In the genomic region with DNA sequence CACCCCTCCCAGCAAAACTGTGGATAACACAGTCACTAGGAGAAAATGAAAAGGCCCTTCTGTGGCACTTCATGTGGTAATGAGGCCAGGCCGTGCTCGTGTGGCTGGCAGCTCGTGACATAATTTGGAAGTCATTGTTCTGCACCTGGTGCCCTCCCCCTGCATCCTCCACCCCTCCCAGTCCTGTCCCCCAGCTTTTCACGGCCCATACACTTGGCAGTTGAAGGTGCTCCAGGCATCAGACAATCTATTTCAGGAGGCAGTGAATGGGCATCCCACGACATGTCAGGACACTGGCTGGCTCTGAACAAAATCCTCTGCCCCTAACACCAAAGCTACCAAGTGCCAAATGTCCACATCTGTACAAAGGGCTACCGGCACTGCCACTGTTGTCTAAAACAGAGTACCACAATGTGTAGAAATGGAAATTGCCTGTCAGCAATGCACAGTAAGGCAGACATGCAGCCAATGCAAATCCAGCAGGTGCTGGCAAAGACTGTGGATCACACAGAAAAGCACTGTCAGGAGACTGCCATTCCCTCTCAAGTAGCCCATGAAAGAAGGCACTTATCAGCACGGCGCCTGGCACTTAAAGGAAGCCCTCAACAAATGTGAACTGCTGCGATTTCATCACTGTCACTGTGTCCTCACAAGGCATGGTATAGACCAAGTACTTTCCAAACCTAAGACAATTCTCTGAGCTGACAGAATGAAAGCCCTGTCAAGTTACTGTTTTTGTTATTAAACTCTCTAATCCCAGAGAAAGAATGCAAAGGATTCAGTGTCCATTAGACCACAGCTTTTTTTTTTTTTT, we compare ENCODE assay signal across 1 cellular context.
TF ChIP-seq lines count a peak whose summit lies in the region.

No MANE protein-coding gene starts in this region.

TF ChIP-seq in K562, 482 proteins besides CTCF, POLR2A, EP300 and RAD21 (continues in another document):
- TF ChIP-seq, protein P1, sequence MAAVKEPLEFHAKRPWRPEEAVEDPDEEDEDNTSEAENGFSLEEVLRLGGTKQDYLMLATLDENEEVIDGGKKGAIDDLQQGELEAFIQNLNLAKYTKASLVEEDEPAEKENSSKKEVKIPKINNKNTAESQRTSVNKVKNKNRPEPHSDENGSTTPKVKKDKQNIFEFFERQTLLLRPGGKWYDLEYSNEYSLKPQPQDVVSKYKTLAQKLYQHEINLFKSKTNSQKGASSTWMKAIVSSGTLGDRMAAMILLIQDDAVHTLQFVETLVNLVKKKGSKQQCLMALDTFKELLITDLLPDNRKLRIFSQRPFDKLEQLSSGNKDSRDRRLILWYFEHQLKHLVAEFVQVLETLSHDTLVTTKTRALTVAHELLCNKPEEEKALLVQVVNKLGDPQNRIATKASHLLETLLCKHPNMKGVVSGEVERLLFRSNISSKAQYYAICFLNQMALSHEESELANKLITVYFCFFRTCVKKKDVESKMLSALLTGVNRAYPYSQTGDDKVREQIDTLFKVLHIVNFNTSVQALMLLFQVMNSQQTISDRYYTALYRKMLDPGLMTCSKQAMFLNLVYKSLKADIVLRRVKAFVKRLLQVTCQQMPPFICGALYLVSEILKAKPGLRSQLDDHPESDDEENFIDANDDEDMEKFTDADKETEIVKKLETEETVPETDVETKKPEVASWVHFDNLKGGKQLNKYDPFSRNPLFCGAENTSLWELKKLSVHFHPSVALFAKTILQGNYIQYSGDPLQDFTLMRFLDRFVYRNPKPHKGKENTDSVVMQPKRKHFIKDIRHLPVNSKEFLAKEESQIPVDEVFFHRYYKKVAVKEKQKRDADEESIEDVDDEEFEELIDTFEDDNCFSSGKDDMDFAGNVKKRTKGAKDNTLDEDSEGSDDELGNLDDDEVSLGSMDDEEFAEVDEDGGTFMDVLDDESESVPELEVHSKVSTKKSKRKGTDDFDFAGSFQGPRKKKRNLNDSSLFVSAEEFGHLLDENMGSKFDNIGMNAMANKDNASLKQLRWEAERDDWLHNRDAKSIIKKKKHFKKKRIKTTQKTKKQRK (IDR thresholded peaks at IDR 0.05; ENCODE audit: borderline replicate concordance, low read depth, low read length), result no peak
- TF ChIP-seq, protein P2, sequence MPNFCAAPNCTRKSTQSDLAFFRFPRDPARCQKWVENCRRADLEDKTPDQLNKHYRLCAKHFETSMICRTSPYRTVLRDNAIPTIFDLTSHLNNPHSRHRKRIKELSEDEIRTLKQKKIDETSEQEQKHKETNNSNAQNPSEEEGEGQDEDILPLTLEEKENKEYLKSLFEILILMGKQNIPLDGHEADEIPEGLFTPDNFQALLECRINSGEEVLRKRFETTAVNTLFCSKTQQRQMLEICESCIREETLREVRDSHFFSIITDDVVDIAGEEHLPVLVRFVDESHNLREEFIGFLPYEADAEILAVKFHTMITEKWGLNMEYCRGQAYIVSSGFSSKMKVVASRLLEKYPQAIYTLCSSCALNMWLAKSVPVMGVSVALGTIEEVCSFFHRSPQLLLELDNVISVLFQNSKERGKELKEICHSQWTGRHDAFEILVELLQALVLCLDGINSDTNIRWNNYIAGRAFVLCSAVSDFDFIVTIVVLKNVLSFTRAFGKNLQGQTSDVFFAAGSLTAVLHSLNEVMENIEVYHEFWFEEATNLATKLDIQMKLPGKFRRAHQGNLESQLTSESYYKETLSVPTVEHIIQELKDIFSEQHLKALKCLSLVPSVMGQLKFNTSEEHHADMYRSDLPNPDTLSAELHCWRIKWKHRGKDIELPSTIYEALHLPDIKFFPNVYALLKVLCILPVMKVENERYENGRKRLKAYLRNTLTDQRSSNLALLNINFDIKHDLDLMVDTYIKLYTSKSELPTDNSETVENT (CRISPR knock-in tag; IDR thresholded peaks at IDR 0.05), result peak; percentile 11; the same call in 1 of the 2 replicates
- TF ChIP-seq NR4A1 (CRISPR knock-in tag; IDR thresholded peaks at IDR 0.05) (no peak), NR4A1 (tag; IDR thresholded peaks at IDR 0.05) (peak; percentile 45; the same call in 1 of the 2 replicates), SRSF1 (IDR thresholded peaks at IDR 0.05; ENCODE audit: low read depth, low read length) (no peak), PHF20 (IDR thresholded peaks at IDR 0.05; ENCODE audit: partially characterized antibody) (peak; percentile 33), ZBTB17 (CRISPR knock-in tag; IDR thresholded peaks at IDR 0.05) (peak; percentile 19; the same call in 1 of the 2 replicates), HMGN3 (IDR thresholded peaks at IDR 0.05; ENCODE audit: borderline replicate concordance, extremely low read depth, insufficient read length, low read depth, low read length) (peak; percentile 0), LARP7 (IDR thresholded peaks at IDR 0.05) (no peak), GABPB2 (CRISPR knock-in tag; conservative IDR thresholded peaks at IDR 0.05) (0 out of 2 replicates have a peak, but pooled peaks have one; percentile 18), PTTG1 (tag; IDR thresholded peaks at IDR 0.05; ENCODE audit: low read depth) (0 out of 2 replicates have a peak, but pooled peaks have one; percentile 21), LCOR (CRISPR knock-in tag; IDR thresholded peaks at IDR 0.05) (peak; percentile 13; the same call in 1 of the 2 replicates), NFRKB (IDR thresholded peaks at IDR 0.05; ENCODE audit: low read depth) (0 out of 2 replicates have a peak, but pooled peaks have one; percentile 18), ZNF143 (CRISPR knock-in tag; IDR thresholded peaks at IDR 0.05) (0 out of 2 replicates have a peak, but pooled peaks have one; percentile 19), ATF1 (CRISPR knock-in tag; IDR thresholded peaks at IDR 0.05) (no peak), ATF1 (tag; IDR thresholded peaks at IDR 0.05) (peak; percentile 71), ZNF584 (CRISPR knock-in tag; IDR thresholded peaks at IDR 0.05; ENCODE audit: low read depth) (0 out of 2 replicates have a peak, but pooled peaks have one; percentile 22), ZNF766 (CRISPR knock-in tag; conservative IDR thresholded peaks at IDR 0.05) (0 out of 2 replicates have a peak, but pooled peaks have one; percentile 12)
- TF ChIP-seq, protein P3, sequence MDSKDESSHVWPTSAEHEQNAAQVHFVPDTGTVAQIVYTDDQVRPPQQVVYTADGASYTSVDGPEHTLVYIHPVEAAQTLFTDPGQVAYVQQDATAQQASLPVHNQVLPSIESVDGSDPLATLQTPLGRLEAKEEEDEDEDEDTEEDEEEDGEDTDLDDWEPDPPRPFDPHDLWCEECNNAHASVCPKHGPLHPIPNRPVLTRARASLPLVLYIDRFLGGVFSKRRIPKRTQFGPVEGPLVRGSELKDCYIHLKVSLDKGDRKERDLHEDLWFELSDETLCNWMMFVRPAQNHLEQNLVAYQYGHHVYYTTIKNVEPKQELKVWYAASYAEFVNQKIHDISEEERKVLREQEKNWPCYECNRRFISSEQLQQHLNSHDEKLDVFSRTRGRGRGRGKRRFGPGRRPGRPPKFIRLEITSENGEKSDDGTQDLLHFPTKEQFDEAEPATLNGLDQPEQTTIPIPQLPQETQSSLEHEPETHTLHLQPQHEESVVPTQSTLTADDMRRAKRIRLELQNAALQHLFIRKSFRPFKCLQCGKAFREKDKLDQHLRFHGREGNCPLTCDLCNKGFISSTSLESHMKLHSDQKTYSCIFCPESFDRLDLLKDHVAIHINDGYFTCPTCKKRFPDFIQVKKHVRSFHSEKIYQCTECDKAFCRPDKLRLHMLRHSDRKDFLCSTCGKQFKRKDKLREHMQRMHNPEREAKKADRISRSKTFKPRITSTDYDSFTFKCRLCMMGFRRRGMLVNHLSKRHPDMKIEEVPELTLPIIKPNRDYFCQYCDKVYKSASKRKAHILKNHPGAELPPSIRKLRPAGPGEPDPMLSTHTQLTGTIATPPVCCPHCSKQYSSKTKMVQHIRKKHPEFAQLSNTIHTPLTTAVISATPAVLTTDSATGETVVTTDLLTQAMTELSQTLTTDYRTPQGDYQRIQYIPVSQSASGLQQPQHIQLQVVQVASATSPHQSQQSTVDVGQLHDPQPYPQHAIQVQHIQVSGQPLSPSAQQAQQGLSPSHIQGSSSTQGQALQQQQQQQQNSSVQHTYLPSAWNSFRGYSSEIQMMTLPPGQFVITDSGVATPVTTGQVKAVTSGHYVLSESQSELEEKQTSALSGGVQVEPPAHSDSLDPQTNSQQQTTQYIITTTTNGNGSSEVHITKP (IDR thresholded peaks at IDR 0.05; ENCODE audit: partially characterized antibody), result peak; percentile 44
- TF ChIP-seq, protein P4, sequence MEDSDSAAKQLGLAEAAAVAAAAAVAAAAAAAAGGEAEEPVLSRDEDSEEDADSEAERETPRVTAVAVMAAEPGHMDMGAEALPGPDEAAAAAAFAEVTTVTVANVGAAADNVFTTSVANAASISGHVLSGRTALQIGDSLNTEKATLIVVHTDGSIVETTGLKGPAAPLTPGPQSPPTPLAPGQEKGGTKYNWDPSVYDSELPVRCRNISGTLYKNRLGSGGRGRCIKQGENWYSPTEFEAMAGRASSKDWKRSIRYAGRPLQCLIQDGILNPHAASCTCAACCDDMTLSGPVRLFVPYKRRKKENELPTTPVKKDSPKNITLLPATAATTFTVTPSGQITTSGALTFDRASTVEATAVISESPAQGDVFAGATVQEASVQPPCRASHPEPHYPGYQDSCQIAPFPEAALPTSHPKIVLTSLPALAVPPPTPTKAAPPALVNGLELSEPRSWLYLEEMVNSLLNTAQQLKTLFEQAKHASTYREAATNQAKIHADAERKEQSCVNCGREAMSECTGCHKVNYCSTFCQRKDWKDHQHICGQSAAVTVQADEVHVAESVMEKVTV (CRISPR knock-in tag; IDR thresholded peaks at IDR 0.05), result no peak
- TF ChIP-seq, protein P5, sequence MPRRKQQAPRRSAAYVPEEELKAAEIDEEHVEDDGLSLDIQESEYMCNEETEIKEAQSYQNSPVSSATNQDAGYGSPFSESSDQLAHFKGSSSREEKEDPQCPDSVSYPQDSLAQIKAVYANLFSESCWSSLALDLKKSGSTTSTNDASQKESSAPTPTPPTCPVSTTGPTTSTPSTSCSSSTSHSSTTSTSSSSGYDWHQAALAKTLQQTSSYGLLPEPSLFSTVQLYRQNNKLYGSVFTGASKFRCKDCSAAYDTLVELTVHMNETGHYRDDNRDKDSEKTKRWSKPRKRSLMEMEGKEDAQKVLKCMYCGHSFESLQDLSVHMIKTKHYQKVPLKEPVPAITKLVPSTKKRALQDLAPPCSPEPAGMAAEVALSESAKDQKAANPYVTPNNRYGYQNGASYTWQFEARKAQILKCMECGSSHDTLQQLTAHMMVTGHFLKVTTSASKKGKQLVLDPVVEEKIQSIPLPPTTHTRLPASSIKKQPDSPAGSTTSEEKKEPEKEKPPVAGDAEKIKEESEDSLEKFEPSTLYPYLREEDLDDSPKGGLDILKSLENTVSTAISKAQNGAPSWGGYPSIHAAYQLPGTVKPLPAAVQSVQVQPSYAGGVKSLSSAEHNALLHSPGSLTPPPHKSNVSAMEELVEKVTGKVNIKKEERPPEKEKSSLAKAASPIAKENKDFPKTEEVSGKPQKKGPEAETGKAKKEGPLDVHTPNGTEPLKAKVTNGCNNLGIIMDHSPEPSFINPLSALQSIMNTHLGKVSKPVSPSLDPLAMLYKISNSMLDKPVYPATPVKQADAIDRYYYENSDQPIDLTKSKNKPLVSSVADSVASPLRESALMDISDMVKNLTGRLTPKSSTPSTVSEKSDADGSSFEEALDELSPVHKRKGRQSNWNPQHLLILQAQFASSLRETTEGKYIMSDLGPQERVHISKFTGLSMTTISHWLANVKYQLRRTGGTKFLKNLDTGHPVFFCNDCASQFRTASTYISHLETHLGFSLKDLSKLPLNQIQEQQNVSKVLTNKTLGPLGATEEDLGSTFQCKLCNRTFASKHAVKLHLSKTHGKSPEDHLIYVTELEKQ (CRISPR knock-in tag; IDR thresholded peaks at IDR 0.05), result no peak
